ENCODE assay signal across 10 cellular contexts in the genomic region with DNA sequence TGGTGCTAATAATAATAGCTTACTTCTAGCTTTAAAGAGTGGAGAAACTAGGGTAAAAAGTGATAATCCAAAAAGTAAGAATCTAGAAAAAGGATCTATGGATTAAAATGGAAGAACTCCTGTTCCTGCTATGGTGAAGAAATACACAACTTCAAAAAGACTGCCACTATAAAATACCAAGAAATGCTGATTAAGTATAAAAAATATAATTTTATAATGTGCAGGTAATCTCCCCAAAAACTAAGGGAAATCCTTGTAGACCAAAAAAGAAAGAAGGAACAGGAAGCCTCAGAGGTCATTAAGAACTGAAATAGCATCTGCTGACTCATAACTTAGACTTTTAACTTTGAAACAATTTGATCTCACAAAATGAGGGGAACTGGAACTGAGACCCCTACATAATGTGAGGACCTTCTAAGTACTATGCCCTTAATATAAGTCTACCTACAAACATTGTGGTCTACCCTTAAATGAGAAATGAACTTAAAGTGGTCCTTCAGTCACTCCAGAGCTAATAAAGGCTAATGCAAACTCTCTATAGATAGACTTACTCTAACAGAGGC. TPM values are rescaled to one million over a fixed set of nuclear protein-coding genes. Genes with fewer than 3 reads are reported as not detected.
DNase-seq lines count a peak whose midpoint lies in the region; ATAC-seq and TF ChIP-seq lines count a peak whose summit lies in the region.
"Had no signal": no experiment of that assay in that cellular context is flagged by ENCODE, and none has a peak within 500 bp of the region (broad histone marks: within the 10 kb centered on the region; RNA-seq: fewer than 3 reads in every experiment).

No MANE protein-coding gene starts in this region.

- H3K27me3 Mint-ChIP-seq in activated CD8-positive, alpha-beta memory T cell treated with anti-CD3 and anti-CD28 coated beads, Interleukin-2, amount 10 ng/mL, durations not matched to agents 7 days and 5 days: no peaks in the 10 kb centered on the region
- H3K27me3 Mint-ChIP-seq in T-helper 2 cell treated with Interferon-gamma antibody and Interleukin-4, amounts not matched to agents 5 μg/mL and 100 μg/mL, for 36 hours (ENCODE audit: low read depth): no peaks in the 10 kb centered on the region

- TF ChIP-seq CTCF in GM10248 (IDR thresholded peaks at IDR 0.05; ENCODE audit: control extremely low read depth, extremely low read depth, low read depth, missing control alignments) (no peak), Loucy (conservative IDR thresholded peaks at IDR 0.05; ENCODE audit: low read length) (no peak)

- H3K9me3 Mint-ChIP-seq in activated CD8-positive, alpha-beta memory T cell treated with anti-CD3 and anti-CD28 coated beads, Interleukin-2, amount 10 ng/mL, durations not matched to agents 7 days and 5 days (ENCODE audit: low read depth): no peaks in the 10 kb centered on the region
- H3K9me3 Mint-ChIP-seq in T-helper 2 cell treated with Interferon-gamma antibody and Interleukin-4, amounts not matched to agents 5 μg/mL and 100 μg/mL, for 36 hours: no peaks in the 10 kb centered on the region

- H3K9me2 ChIP-seq in Loucy (replicated peaks; ENCODE audit: low read depth, low read length): no peaks in the 10 kb centered on the region

- DNase-seq in GM10248 (ENCODE audit: extremely low spot score) (peak; percentile 15), DMS 273 (lab: John Stamatoyannopoulos, UW; ENCODE audit: unreplicated experiment) (no peak), NAMALWA (ENCODE audit: low spot score) (no peak)
- DNase-seq in activated CD8-positive, alpha-beta memory T cell treated with anti-CD3 and anti-CD28 coated beads, Interleukin-2, amount 10 ng/mL, durations not matched to agents 7 days and 5 days: no peak
- no peak for DNase-seq in T-helper 2 cell treated with Interferon-gamma antibody and Interleukin-4, amounts not matched to agents 5 μg/mL and 100 μg/mL, for 36 hours (ENCODE audit: low spot score)
- DNase-seq: activated CD8-positive, alpha-beta memory T cell treated with anti-CD3 and anti-CD28 coated beads, Interleukin-2, amount 50 U/mL, for 48 hours; left cardiac atrium had no signal

- H3F3A ChIP-seq in Loucy (ENCODE audit: low read depth): no peaks in the 10 kb centered on the region

- H3K27me3 ChIP-seq in Loucy (ENCODE audit: insufficient read depth, low read length, poor library complexity, severe bottlenecking): no peaks in the 10 kb centered on the region

- H3K9me3 ChIP-seq in Loucy (ENCODE audit: insufficient read depth, low read depth, low read length): no peaks in the 10 kb centered on the region

- ATAC-seq in GM19324 (IDR thresholded peaks at IDR 0.05; ENCODE audit: low FRiP score, unreplicated experiment) (peak; percentile 41), HG02763 (IDR thresholded peaks at IDR 0.05; ENCODE audit: unreplicated experiment) (peak; percentile 53)
- no peak for ATAC-seq in activated CD8-positive, alpha-beta memory T cell treated with anti-CD3 and anti-CD28 coated beads, Interleukin-2, amount 10 ng/mL, durations not matched to agents 7 days and 5 days
- ATAC-seq: left cardiac atrium had no signal

- H3K4me1 Mint-ChIP-seq in activated CD8-positive, alpha-beta memory T cell treated with anti-CD3 and anti-CD28 coated beads, Interleukin-2, amount 10 ng/mL, durations not matched to agents 7 days and 5 days: peaks cover 10% of the 10 kb centered on the region
- H3K4me1 Mint-ChIP-seq in T-helper 2 cell treated with Interferon-gamma antibody and Interleukin-4, amounts not matched to agents 5 μg/mL and 100 μg/mL, for 36 hours (ENCODE audit: low read depth): peaks cover 5% of the 10 kb centered on the region

- H3K4me3 Mint-ChIP-seq in activated CD8-positive, alpha-beta memory T cell treated with anti-CD3 and anti-CD28 coated beads, Interleukin-2, amount 10 ng/mL, durations not matched to agents 7 days and 5 days: no peak overlapping the region
- no peak overlapping the region for H3K4me3 Mint-ChIP-seq in T-helper 2 cell treated with Interferon-gamma antibody and Interleukin-4, amounts not matched to agents 5 μg/mL and 100 μg/mL, for 36 hours

- no peak overlapping the region for H3K9ac ChIP-seq in Loucy (ENCODE audit: low read depth, low read length, poor library complexity, severe bottlenecking)

- H3K4me2 ChIP-seq in Loucy (ENCODE audit: low read depth, low read length, poor library complexity, severe bottlenecking): peak overlapping the region; percentile 31

- H4K20me1 ChIP-seq in Loucy (ENCODE audit: insufficient read depth, low read length, poor library complexity, severe bottlenecking): peaks cover 3% of the 10 kb centered on the region

- no peak overlapping the region for H3K4me3 ChIP-seq in Loucy (ENCODE audit: low read length, poor library complexity, severe bottlenecking)

- H3K4me1 ChIP-seq in Loucy (ENCODE audit: insufficient read depth, low read length, poor library complexity, severe bottlenecking): peaks cover 16% of the 10 kb centered on the region

- H3K36me3 Mint-ChIP-seq in activated CD8-positive, alpha-beta memory T cell treated with anti-CD3 and anti-CD28 coated beads, Interleukin-2, amount 10 ng/mL, durations not matched to agents 7 days and 5 days: no peaks in the 10 kb centered on the region
- H3K36me3 Mint-ChIP-seq in T-helper 2 cell treated with Interferon-gamma antibody and Interleukin-4, amounts not matched to agents 5 μg/mL and 100 μg/mL, for 36 hours (ENCODE audit: low read depth): no peaks in the 10 kb centered on the region

- peaks cover 38% of the 10 kb centered on the region; the same call in 1 of the 2 replicates for H3K36me3 ChIP-seq in Loucy (ENCODE audit: insufficient read depth, low read length)

- H2AFZ ChIP-seq in Loucy (ENCODE audit: low read length): no peak overlapping the region

- no peak overlapping the region for H3K27ac Mint-ChIP-seq in activated CD8-positive, alpha-beta memory T cell treated with anti-CD3 and anti-CD28 coated beads, Interleukin-2, amount 10 ng/mL, durations not matched to agents 7 days and 5 days
- H3K27ac Mint-ChIP-seq in T-helper 2 cell treated with Interferon-gamma antibody and Interleukin-4, amounts not matched to agents 5 μg/mL and 100 μg/mL, for 36 hours: no peak overlapping the region

- CTCF ChIA-PET in GM10248 (lab: Yijun Ruan, JAX): interaction anchor here (1.7 to 3.2 kb wide), 2 partner anchors 11 to 56 kb away, joined by 6 to 11 read pairs; partner anchors contain the start of gene RPGR
- CTCF ChIA-PET in activated CD8-positive, alpha-beta memory T cell treated with anti-CD3 and anti-CD28 coated beads, Interleukin-2, amount 10 ng/mL, durations not matched to agents 7 days and 5 days (lab: Charles Lee): interaction anchor here (1.4 kb wide), 1 partner anchor 56 kb away, joined by 3 read pairs; the partner anchor contains the start of gene RPGR

- no peaks in the 10 kb centered on the region for H3K79me2 ChIP-seq in Loucy (ENCODE audit: insufficient read depth, low read length)

- POLR2A ChIA-PET in GM10248 (lab: Yijun Ruan, JAX): no interaction called here

RNA-seq across cellular contexts. Expression of gene SRPX, which starts 50.6 kb away (rescaled TPM):
- total RNA-seq in activated CD8-positive, alpha-beta memory T cell treated with anti-CD3 and anti-CD28 coated beads, Interleukin-2, amount 10 ng/mL, durations not matched to agents 7 days and 5 days: 1 to 10 TPM in 1 of 2 experiments, under 1 TPM in 1; 0.47 to 1.2 TPM

RNA-seq across cellular contexts. Expression of gene RPGR, which starts 56.1 kb away (rescaled TPM):
- total RNA-seq in activated CD8-positive, alpha-beta memory T cell treated with anti-CD3 and anti-CD28 coated beads, Interleukin-2, amount 10 ng/mL, durations not matched to agents 7 days and 5 days: 1 to 10 TPM; 4.2 to 6.1 TPM
